ENCODE assay signal across 1 cellular context in the genomic region with DNA sequence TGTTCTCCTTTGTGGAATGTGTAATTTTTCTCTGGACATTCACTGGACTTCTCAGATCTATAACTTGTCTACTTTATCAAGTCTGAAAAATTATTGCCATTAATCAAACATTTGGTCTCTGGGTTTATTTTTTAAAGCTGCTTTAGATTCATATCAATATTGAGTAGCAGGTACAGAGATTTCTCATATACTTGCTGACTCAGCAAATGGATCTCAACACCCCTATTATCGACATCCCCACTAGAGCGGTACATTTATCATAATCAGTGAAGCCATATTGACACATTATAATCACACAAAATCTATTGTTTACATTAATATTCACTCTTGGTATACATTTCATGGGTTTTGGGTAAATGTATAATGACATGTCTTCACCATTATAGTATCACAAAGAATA.
TF ChIP-seq lines count a peak whose summit lies in the region.

No MANE protein-coding gene starts in this region.

TF ChIP-seq in K562, 482 proteins besides CTCF, POLR2A, EP300 and RAD21 (continued from another document):
- TF ChIP-seq MAFF (IDR thresholded peaks at IDR 0.05; ENCODE audit: low read length), result peak; percentile 86
- peak; percentile 72 for TF ChIP-seq MAFG (tag; conservative IDR thresholded peaks at IDR 0.05)
- TF ChIP-seq SMARCB1 (IDR thresholded peaks at IDR 0.05; ENCODE audit: insufficient read length, low read depth), result no peak
